19 cellular contexts compared by ENCODE assay signal in genomic region chr3:50577348-50577747, GRCh38. TPM values are rescaled to one million over a fixed set of nuclear protein-coding genes. Genes with fewer than 3 reads are reported as not detected.
A peak's percentile ranks its signal among the peaks of the same experiment; 100 is the strongest.
DNase-seq lines count a peak whose midpoint lies in the region; ATAC-seq and TF ChIP-seq lines count a peak whose summit lies in the region.
"Had no signal": no experiment of that assay in that cellular context is flagged by ENCODE, and none has a peak within 500 bp of the region (broad histone marks: within the 10 kb centered on the region; RNA-seq: fewer than 3 reads in every experiment).

No MANE protein-coding gene starts in this region.

- no peak overlapping the region for H3K27ac ChIP-seq in sigmoid colon
- H3K27ac ChIP-seq: 22Rv1, Peyer's patch had no signal

- H3K4me1 Mint-ChIP-seq in T-helper 1 cell treated with Interleukin-12 subunit alpha and Interleukin-12 subunit beta and Interleukin-4 antibody, amounts not matched to agents 30 μg/mL and 1 μg/mL, for 36 hours (ENCODE audit: low read depth): peaks cover 62% of the 10 kb centered on the region
- peaks cover 73% of the 10 kb centered on the region for H3K4me1 Mint-ChIP-seq in activated naive CD8-positive, alpha-beta T cell (ENCODE audit: low read depth)
- H3K4me1 Mint-ChIP-seq in activated naive CD8-positive, alpha-beta T cell treated with anti-CD3 and anti-CD28 coated beads, Interleukin-2, amount 50 U/mL, for 24 hours: peaks cover 64% of the 10 kb centered on the region
- H3K4me1 Mint-ChIP-seq in activated naive CD8-positive, alpha-beta T cell treated with anti-CD3 and anti-CD28 coated beads, Interleukin-2, amount 10 ng/mL, durations not matched to agents 7 days and 5 days: peaks cover 69% of the 10 kb centered on the region
- H3K4me1 Mint-ChIP-seq in stimulated activated naive CD8-positive, alpha-beta T cell treated with anti-CD3 and anti-CD28 coated beads, Interleukin-15, amount 100 ng/mL, for 72 hours: peaks cover 95% of the 10 kb centered on the region

- H3K4me3 Mint-ChIP-seq in T-helper 1 cell treated with Interleukin-12 subunit alpha and Interleukin-12 subunit beta and Interleukin-4 antibody, amounts not matched to agents 30 μg/mL and 1 μg/mL, for 36 hours: no peak overlapping the region
- H3K4me3 Mint-ChIP-seq in activated naive CD8-positive, alpha-beta T cell: no peak overlapping the region
- no peak overlapping the region for H3K4me3 Mint-ChIP-seq in activated naive CD8-positive, alpha-beta T cell treated with anti-CD3 and anti-CD28 coated beads, Interleukin-2, amount 50 U/mL, for 24 hours
- no peak overlapping the region for H3K4me3 Mint-ChIP-seq in activated naive CD8-positive, alpha-beta T cell treated with anti-CD3 and anti-CD28 coated beads, Interleukin-2, amount 10 ng/mL, durations not matched to agents 7 days and 5 days
- no peak overlapping the region for H3K4me3 Mint-ChIP-seq in stimulated activated naive CD8-positive, alpha-beta T cell treated with anti-CD3 and anti-CD28 coated beads, Interleukin-15, amount 100 ng/mL, for 72 hours

- DNase-seq in T-helper 1 cell: no peak
- DNase-seq in activated naive CD8-positive, alpha-beta T cell treated with anti-CD3 and anti-CD28 coated beads, Interleukin-2, amount 50 U/mL, for 24 hours: no peak
- DNase-seq in activated naive CD8-positive, alpha-beta T cell treated with anti-CD3 and anti-CD28 coated beads, Interleukin-2, amount 10 ng/mL, durations not matched to agents 7 days and 5 days: no peak
- DNase-seq in stimulated activated naive CD8-positive, alpha-beta T cell treated with anti-CD3 and anti-CD28 coated beads, Interleukin-15, amount 100 ng/mL, for 72 hours: no peak
- DNase-seq in sigmoid colon: no peak
- no peak for DNase-seq in omental fat pad (ENCODE audit: low spot score)
- DNase-seq: COR-L47, DMS153, H7, Karpas-422, MM.1S, NCI-H1105 treated with DMSO at 0.1 percent for 48 hours, NCI-H1930, NCI-H2171 treated with DMSO at 0.1 percent for 48 hours, NCI-H510A treated with DMSO at 0.1 percent for 48 hours, Peyer's patch had no signal

- H3K27me3 ChIP-seq in sigmoid colon: no peaks in the 10 kb centered on the region
- H3K27me3 ChIP-seq: Peyer's patch had no signal

- intact Hi-C loops in sigmoid colon (cut with DNase I): no loop called here

- peaks cover 45% of the 10 kb centered on the region for H3K36me3 Mint-ChIP-seq in T-helper 1 cell treated with Interleukin-12 subunit alpha and Interleukin-12 subunit beta and Interleukin-4 antibody, amounts not matched to agents 30 μg/mL and 1 μg/mL, for 36 hours (ENCODE audit: low read depth)
- H3K36me3 Mint-ChIP-seq in activated naive CD8-positive, alpha-beta T cell: peaks cover 9% of the 10 kb centered on the region
- peaks cover 62% of the 10 kb centered on the region for H3K36me3 Mint-ChIP-seq in activated naive CD8-positive, alpha-beta T cell treated with anti-CD3 and anti-CD28 coated beads, Interleukin-2, amount 50 U/mL, for 24 hours (ENCODE audit: low read depth)
- H3K36me3 Mint-ChIP-seq in activated naive CD8-positive, alpha-beta T cell treated with anti-CD3 and anti-CD28 coated beads, Interleukin-2, amount 10 ng/mL, durations not matched to agents 7 days and 5 days: peaks cover 48% of the 10 kb centered on the region

- H3K4me3 ChIP-seq in sigmoid colon: no peak overlapping the region
- H3K4me3 ChIP-seq: Peyer's patch had no signal

- peak overlapping the region; percentile 46 for H3K27ac Mint-ChIP-seq in T-helper 1 cell treated with Interleukin-12 subunit alpha and Interleukin-12 subunit beta and Interleukin-4 antibody, amounts not matched to agents 30 μg/mL and 1 μg/mL, for 36 hours
- peak overlapping the region; percentile 97 for H3K27ac Mint-ChIP-seq in activated naive CD8-positive, alpha-beta T cell
- no peak overlapping the region for H3K27ac Mint-ChIP-seq in activated naive CD8-positive, alpha-beta T cell treated with anti-CD3 and anti-CD28 coated beads, Interleukin-2, amount 50 U/mL, for 24 hours
- peak overlapping the region; percentile 74 for H3K27ac Mint-ChIP-seq in activated naive CD8-positive, alpha-beta T cell treated with anti-CD3 and anti-CD28 coated beads, Interleukin-2, amount 10 ng/mL, durations not matched to agents 7 days and 5 days
- peak overlapping the region; percentile 33 to 76 for H3K27ac Mint-ChIP-seq in stimulated activated naive CD8-positive, alpha-beta T cell treated with anti-CD3 and anti-CD28 coated beads, Interleukin-15, amount 100 ng/mL, for 72 hours

- TF ChIP-seq CTCF in sigmoid colon (IDR thresholded peaks at IDR 0.05) (no peak), omental fat pad (IDR thresholded peaks at IDR 0.05) (no peak)

- H3K27me3 Mint-ChIP-seq in T-helper 1 cell treated with Interleukin-12 subunit alpha and Interleukin-12 subunit beta and Interleukin-4 antibody, amounts not matched to agents 30 μg/mL and 1 μg/mL, for 36 hours (ENCODE audit: low read depth): no peaks in the 10 kb centered on the region
- H3K27me3 Mint-ChIP-seq in activated naive CD8-positive, alpha-beta T cell: no peaks in the 10 kb centered on the region
- peaks cover 3% of the 10 kb centered on the region for H3K27me3 Mint-ChIP-seq in activated naive CD8-positive, alpha-beta T cell treated with anti-CD3 and anti-CD28 coated beads, Interleukin-2, amount 50 U/mL, for 24 hours
- no peaks in the 10 kb centered on the region for H3K27me3 Mint-ChIP-seq in activated naive CD8-positive, alpha-beta T cell treated with anti-CD3 and anti-CD28 coated beads, Interleukin-2, amount 10 ng/mL, durations not matched to agents 7 days and 5 days
- no peaks in the 10 kb centered on the region for H3K27me3 Mint-ChIP-seq in stimulated activated naive CD8-positive, alpha-beta T cell treated with anti-CD3 and anti-CD28 coated beads, Interleukin-15, amount 100 ng/mL, for 72 hours

- H3K9me3 Mint-ChIP-seq in T-helper 1 cell treated with Interleukin-12 subunit alpha and Interleukin-12 subunit beta and Interleukin-4 antibody, amounts not matched to agents 30 μg/mL and 1 μg/mL, for 36 hours: no peaks in the 10 kb centered on the region
- no peaks in the 10 kb centered on the region for H3K9me3 Mint-ChIP-seq in activated naive CD8-positive, alpha-beta T cell (ENCODE audit: low read depth)
- H3K9me3 Mint-ChIP-seq in activated naive CD8-positive, alpha-beta T cell treated with anti-CD3 and anti-CD28 coated beads, Interleukin-2, amount 50 U/mL, for 24 hours: no peaks in the 10 kb centered on the region
- H3K9me3 Mint-ChIP-seq in activated naive CD8-positive, alpha-beta T cell treated with anti-CD3 and anti-CD28 coated beads, Interleukin-2, amount 10 ng/mL, durations not matched to agents 7 days and 5 days: no peaks in the 10 kb centered on the region
- no peaks in the 10 kb centered on the region for H3K9me3 Mint-ChIP-seq in stimulated activated naive CD8-positive, alpha-beta T cell treated with anti-CD3 and anti-CD28 coated beads, Interleukin-15, amount 100 ng/mL, for 72 hours

- H3K9me3 ChIP-seq in sigmoid colon: no peaks in the 10 kb centered on the region
- H3K9me3 ChIP-seq: Peyer's patch had no signal

- no peak for ATAC-seq in activated naive CD8-positive, alpha-beta T cell treated with anti-CD3 and anti-CD28 coated beads, Interleukin-2, amount 50 U/mL, for 24 hours
- ATAC-seq in activated naive CD8-positive, alpha-beta T cell treated with anti-CD3 and anti-CD28 coated beads, Interleukin-2, amount 10 ng/mL, durations not matched to agents 7 days and 5 days (ENCODE audit: low read depth): no peak
- ATAC-seq in stimulated activated naive CD8-positive, alpha-beta T cell treated with anti-CD3 and anti-CD28 coated beads, Interleukin-15, amount 100 ng/mL, for 72 hours: no peak
- no peak for ATAC-seq in omental fat pad (ENCODE audit: low FRiP score)

- TF ChIP-seq EP300 in sigmoid colon (IDR thresholded peaks at IDR 0.05): no peak

- no peak for TF ChIP-seq POLR2A in sigmoid colon (IDR thresholded peaks at IDR 0.05)

- H3K36me3 ChIP-seq in sigmoid colon: peaks cover 0 to 56% (median 24%) of the 10 kb centered on the region in 4 donors

- WGBS in sigmoid colon, 2 donors: 96 to 97% methylated on average over 2 of the region's 2 CpGs

- H3K4me1 ChIP-seq in sigmoid colon: peaks cover 0 to 5% (median 3%) of the 10 kb centered on the region in 4 donors

- POLR2A ChIA-PET in activated naive CD8-positive, alpha-beta T cell treated with anti-CD3 and anti-CD28 coated beads, Interleukin-2, amount 10 ng/mL, durations not matched to agents 7 days and 5 days (lab: Charles Lee): interaction anchor here (1.9 to 26.1 kb wide), 3 partner anchors 9 to 31 kb away, joined by 8 to 3572 read pairs (median 958); partner anchors contain the start of genes CISH, HEMK1 and MAPKAPK3

RNA-seq across cellular contexts. Expression of gene HEMK1, which starts 8.0 kb away (rescaled TPM):
- total RNA-seq in activated naive CD8-positive, alpha-beta T cell treated with anti-CD3 and anti-CD28 coated beads, Interleukin-2, amount 10 ng/mL, durations not matched to agents 7 days and 5 days: 100 to 1,000 TPM in 1 of 2 experiments, 10 to 100 TPM in 1; 97.4 to 102 TPM
- 10 to 100 TPM in 1 of 4 donors, 1 to 10 TPM in 3; 5.0 to 13.3 (median 7.2) TPM for total RNA-seq in sigmoid colon
- 10 to 100 TPM in 2 of 3 donors, 1 to 10 TPM in 1; 9.6 to 17.7 (median 12.3) TPM for polyA plus RNA-seq in sigmoid colon
- 1 to 10 TPM; 4.8 to 8.3 (median 6.7) TPM for total RNA-seq in omental fat pad

RNA-seq across cellular contexts. Expression of gene C3orf18, which starts 9.8 kb away (rescaled TPM):
- 10 to 100 TPM; 53.2 to 58.4 TPM for total RNA-seq in activated naive CD8-positive, alpha-beta T cell treated with anti-CD3 and anti-CD28 coated beads, Interleukin-2, amount 10 ng/mL, durations not matched to agents 7 days and 5 days
- total RNA-seq in sigmoid colon (10 to 100 TPM; 13.3 to 28.0 (median 16.0) TPM), omental fat pad (10 to 100 TPM in 1 of 4 donors, 1 to 10 TPM in 3; 4.4 to 11.1 (median 9.2) TPM)
- polyA plus RNA-seq in sigmoid colon: 1 to 10 TPM; 1.8 to 4.0 (median 2.3) TPM

RNA-seq across cellular contexts. Expression of gene CISH, which starts 34.2 kb away (rescaled TPM):
- 100 to 1,000 TPM; 365 to 400 TPM for total RNA-seq in activated naive CD8-positive, alpha-beta T cell treated with anti-CD3 and anti-CD28 coated beads, Interleukin-2, amount 10 ng/mL, durations not matched to agents 7 days and 5 days
- total RNA-seq in sigmoid colon (10 to 100 TPM in 1 of 4 donors, 1 to 10 TPM in 3; 2.1 to 17.0 (median 5.3) TPM), omental fat pad (10 to 100 TPM; 10.4 to 27.9 (median 17.9) TPM)
- 10 to 100 TPM in 2 of 3 donors, 1 to 10 TPM in 1; 8.1 to 13.2 (median 11.8) TPM for polyA plus RNA-seq in sigmoid colon

RNA-seq across cellular contexts. Expression of gene MAPKAPK3, which starts 39.6 kb away (rescaled TPM):
- total RNA-seq in activated naive CD8-positive, alpha-beta T cell treated with anti-CD3 and anti-CD28 coated beads, Interleukin-2, amount 10 ng/mL, durations not matched to agents 7 days and 5 days: 100 to 1,000 TPM; 176 to 195 TPM
- total RNA-seq in sigmoid colon: 10 to 100 TPM; 15.2 to 22.2 (median 19.1) TPM
- 10 to 100 TPM; 19.8 to 32.8 (median 30.3) TPM for polyA plus RNA-seq in sigmoid colon
- total RNA-seq in omental fat pad: 10 to 100 TPM; 25.4 to 54.6 (median 41.0) TPM

Comparison
In these comparisons a context has a peak if more than half of its experiments do, and no peak if none do; other contexts are left out.
1. RNA of gene HEMK1, which starts 8.0 kb away (total RNA-seq): 97.4 to 102 TPM in activated naive CD8-positive, alpha-beta T cell treated with anti-CD3 and anti-CD28 coated beads, Interleukin-2, amount 10 ng/mL, durations not matched to agents 7 days and 5 days; 5.0 to 13.3 TPM in sigmoid colon and 4.8 to 8.3 TPM in omental fat pad; every median in the first group is over 4 times any median in the second.
2. RNA of gene CISH, which starts 34.2 kb away (total RNA-seq): 365 to 400 TPM in activated naive CD8-positive, alpha-beta T cell treated with anti-CD3 and anti-CD28 coated beads, Interleukin-2, amount 10 ng/mL, durations not matched to agents 7 days and 5 days; 10.4 to 27.9 TPM in omental fat pad and 2.1 to 17.0 TPM in sigmoid colon; every median in the first group is over 10 times any median in the second.